ENCODE assay signal across 8 cellular contexts in genomic region chr19:58544591-58545285, GRCh38. TPM values are rescaled to one million over a fixed set of nuclear protein-coding genes. Genes with fewer than 3 reads are reported as not detected.
DNase-seq lines count a peak whose midpoint lies in the region; ATAC-seq, FAIRE-seq and TF ChIP-seq lines count a peak whose summit lies in the region.

No MANE protein-coding gene starts in this region.

- ATAC-seq in GM18502 (IDR thresholded peaks at IDR 0.05; ENCODE audit: poor library complexity, unreplicated experiment) (peak; percentile 58), HG02610 (IDR thresholded peaks at IDR 0.05; ENCODE audit: unreplicated experiment) (peak; percentile 49), PC-3 (peak; percentile 19), right lobe of liver (peak; percentile 1 to 25 (median 10))
- peak; percentile 29 for ATAC-seq in stimulated activated naive CD8-positive, alpha-beta T cell treated with anti-CD3 and anti-CD28 coated beads, Interleukin-15, Interleukin-2, amounts not matched to agents 100 U/mL and 50 U/mL, for 24 hours

- H3K9me2 ChIP-seq in PC-3 (replicated peaks; ENCODE audit: low read length) = no peaks in the 10 kb centered on the region

- TF ChIP-seq POLR2A in right lobe of liver (IDR thresholded peaks at IDR 0.05) = no peak

- H3K27me3 ChIP-seq in PC-3 (ENCODE audit: low read length) (no peaks in the 10 kb centered on the region), bronchial epithelial cell (ENCODE audit: control insufficient read depth, insufficient read depth, low read length) (no peaks in the 10 kb centered on the region), right lobe of liver (no peaks in the 10 kb centered on the region)

- TF ChIP-seq CTCF in PC-3 (conservative IDR thresholded peaks at IDR 0.05; ENCODE audit: low read depth, low read length) (no peak), bronchial epithelial cell (IDR thresholded peaks at IDR 0.05; ENCODE audit: insufficient read depth, low read length, severe bottlenecking) (no peak), right lobe of liver (IDR thresholded peaks at IDR 0.05) (no peak)

- H3K9me3 ChIP-seq in PC-3 (ENCODE audit: low read length) = no peaks in the 10 kb centered on the region
- no peaks in the 10 kb centered on the region for H3K9me3 ChIP-seq in right lobe of liver

- peak overlapping the region; percentile 95 for H3K4me2 ChIP-seq in PC-3 (ENCODE audit: low read length)

- no TSS peak for BruUV-seq in PC-3 (replicated peaks; lab: Mats Ljungman, UMichigan)

- DNase-seq in PC-3 (peak; percentile 55), bronchial epithelial cell (ENCODE audit: low read depth) (no peak), right lobe of liver (peak in 2 of 3 donors; percentile 71 to 75), DMS53 (lab: John Stamatoyannopoulos, UW) (no peak), NCI-H774 (lab: John Stamatoyannopoulos, UW) (no peak)
- DNase-seq in stimulated activated naive CD8-positive, alpha-beta T cell treated with anti-CD3 and anti-CD28 coated beads, Interleukin-15, Interleukin-2, amounts not matched to agents 100 U/mL and 50 U/mL, for 24 hours = peak; percentile 84

- FAIRE-seq in bronchial epithelial cell (lab: Jason Lieb, UNC) = no peak

- H3K36me3 ChIP-seq in PC-3 (ENCODE audit: low read depth, low read length) (peaks cover 46% of the 10 kb centered on the region), bronchial epithelial cell (ENCODE audit: control insufficient read depth, insufficient read depth, low read length) (peaks cover 34% of the 10 kb centered on the region), right lobe of liver (peaks cover 17 to 27% (median 23%) of the 10 kb centered on the region in 4 donors)

- H3F3A ChIP-seq in PC-3 (ENCODE audit: low read length, unreplicated experiment) = peaks cover 5% of the 10 kb centered on the region

- H3K27ac ChIP-seq in PC-3 (ENCODE audit: low read length) (peak overlapping the region; percentile 88), right lobe of liver (peak overlapping the region; percentile 95 to 99 (median 97))

- 2% methylated on average over 20 of the region's 92 CpGs for WGBS in right lobe of liver (ENCODE audit: insufficient coverage, low coverage, low lambda C conversion rate, missing lambda C conversion rate)

- H4K20me1 ChIP-seq in PC-3 (ENCODE audit: low read length) = peaks cover 49% of the 10 kb centered on the region

- H3K4me1 ChIP-seq in PC-3 (ENCODE audit: insufficient read depth, low read length) = peaks cover 13% of the 10 kb centered on the region
- peaks cover 0 to 15% (median 7%) of the 10 kb centered on the region in 4 donors for H3K4me1 ChIP-seq in right lobe of liver

- POLR2A ChIA-PET in PC-3 (lab: Charles Lee; ENCODE audit: unreplicated experiment) = interaction anchor here (0.6 to 1.2 kb wide), 4 partner anchors 10 to 27 kb away, joined by 3 to 14 read pairs (median 6); partner anchors contain the start of genes CHMP2A and ZBTB45

- peak overlapping the region; percentile 89 for H3K9ac ChIP-seq in PC-3 (ENCODE audit: low read length)

- intact Hi-C loops in PC-3 (cut with micrococcal nuclease) (loop anchor here (1.0 kb wide), 2 partner anchors 11 to 157 kb away; partner anchors contain the start of genes CHMP2A and RPS5), right lobe of liver (cut with DNase I) (no loop called here)

- peaks cover 51% of the 10 kb centered on the region for H3K79me2 ChIP-seq in PC-3 (ENCODE audit: low read length)

- CTCF ChIA-PET in PC-3 (lab: Charles Lee) = no interaction called here

- H3K4me3 ChIP-seq in PC-3 (ENCODE audit: low read length) = peak overlapping the region; percentile 92
- H3K4me3 ChIP-seq in bronchial epithelial cell (ENCODE audit: low read depth, low read length) = peak overlapping the region; percentile 66
- peak overlapping the region; percentile 77 to 89 (median 88) for H3K4me3 ChIP-seq in right lobe of liver

- no peak overlapping the region for H2AFZ ChIP-seq in PC-3 (ENCODE audit: low read length)

RNA-seq across cellular contexts. Expression of gene TRIM28, which starts 0.9 kb away (rescaled TPM):
- total RNA-seq in PC-3 (2014; rRNA removed) = 1,169 and 1,653 TPM in 2 replicates
- total RNA-seq in bronchial epithelial cell = 270 and 277 TPM in 2 replicates
- 100 to 1,000 TPM in 3 of 6 experiments, 10 to 100 TPM in 3; 75.4 to 106 (median 94.7) TPM for total RNA-seq in right lobe of liver

RNA-seq across cellular contexts. Expression of gene CHMP2A, which starts 10.2 kb away (rescaled TPM):
- total RNA-seq in PC-3 (2014; rRNA removed) = 220 and 264 TPM in 2 replicates
- total RNA-seq in bronchial epithelial cell = 166 and 219 TPM in 2 replicates
- total RNA-seq in right lobe of liver = 10 to 100 TPM; 62.1 to 90.9 (median 70.7) TPM

RNA-seq across cellular contexts. Expression of gene UBE2M, which starts 13.7 kb away (rescaled TPM):
- total RNA-seq in PC-3 (2014; rRNA removed) = 243 and 268 TPM in 2 replicates
- total RNA-seq in bronchial epithelial cell = 128 and 159 TPM in 2 replicates
- 10 to 100 TPM; 16.0 to 23.5 (median 20.7) TPM for total RNA-seq in right lobe of liver

RNA-seq across cellular contexts. Expression of gene ZBTB45, which starts 25.1 kb away (rescaled TPM):
- total RNA-seq in PC-3 (2014; rRNA removed) = 14.0 and 19.1 TPM in 2 replicates
- total RNA-seq in bronchial epithelial cell = 3.4 and 5.1 TPM in 2 replicates
- total RNA-seq in right lobe of liver = 1 to 10 TPM; 3.5 to 4.8 (median 4.3) TPM

RNA-seq across cellular contexts. Expression of gene MZF1, which starts 28.4 kb away (rescaled TPM):
- total RNA-seq in PC-3 (2014; rRNA removed) (18.0 and 29.3 TPM in 2 replicates), bronchial epithelial cell (14.7 and 17.8 TPM in 2 replicates), right lobe of liver (10 to 100 TPM in 5 of 6 experiments, 1 to 10 TPM in 1; 8.2 to 19.9 (median 14.1) TPM)

Comparison
In these comparisons a context has a peak if more than half of its experiments do, and no peak if none do; other contexts are left out.
1. DNase-seq: peak in PC-3 (single experiment), right lobe of liver (2 of 3) and stimulated activated naive CD8-positive, alpha-beta T cell treated with anti-CD3 and anti-CD28 coated beads, Interleukin-15, Interleukin-2, amounts not matched to agents 100 U/mL and 50 U/mL, for 24 hours (single experiment); none in bronchial epithelial cell (single experiment), DMS53 (single experiment) and NCI-H774 (single experiment).
2. Peak in every context shown above with its lines, with median percentiles within 50 percentile points of each other: ATAC-seq and H3K4me3 ChIP-seq.